1 cellular context compared by ENCODE assay signal in genomic region chr11:57214087-57214395, GRCh38.
TF ChIP-seq lines count a peak whose summit lies in the region.

No MANE protein-coding gene starts in this region.

TF ChIP-seq in GM23338, 12 proteins besides CTCF, POLR2A, EP300 and RAD21 (continued from another document):
- TF ChIP-seq ZNF462 (CRISPR knock-in tag; IDR thresholded peaks at IDR 0.05) (no peak), CREB1 (CRISPR knock-in tag; IDR thresholded peaks at IDR 0.05; ENCODE audit: low read depth) (no peak), POLR2AphosphoS5 (IDR thresholded peaks at IDR 0.05; ENCODE audit: low read depth) (no peak), EZH2phosphoT487 (IDR thresholded peaks at IDR 0.05; ENCODE audit: unreplicated experiment) (no peak), ZNF114 (CRISPR knock-in tag; IDR thresholded peaks at IDR 0.05) (no peak), NANOG (IDR thresholded peaks at IDR 0.05; ENCODE audit: borderline replicate concordance) (no peak), STAT1 (IDR thresholded peaks at IDR 0.05; ENCODE audit: unreplicated experiment) (no peak), REST (IDR thresholded peaks at IDR 0.05; ENCODE audit: unreplicated experiment) (no peak), ETS1 (IDR thresholded peaks at IDR 0.05) (no peak), ZNF331 (CRISPR knock-in tag; IDR thresholded peaks at IDR 0.05; ENCODE audit: low read depth) (no peak), EZH2 (IDR thresholded peaks at IDR 0.05; ENCODE audit: low read depth, unreplicated experiment) (no peak)
